ENCODE assay signal across 10 cellular contexts in the genomic region with DNA sequence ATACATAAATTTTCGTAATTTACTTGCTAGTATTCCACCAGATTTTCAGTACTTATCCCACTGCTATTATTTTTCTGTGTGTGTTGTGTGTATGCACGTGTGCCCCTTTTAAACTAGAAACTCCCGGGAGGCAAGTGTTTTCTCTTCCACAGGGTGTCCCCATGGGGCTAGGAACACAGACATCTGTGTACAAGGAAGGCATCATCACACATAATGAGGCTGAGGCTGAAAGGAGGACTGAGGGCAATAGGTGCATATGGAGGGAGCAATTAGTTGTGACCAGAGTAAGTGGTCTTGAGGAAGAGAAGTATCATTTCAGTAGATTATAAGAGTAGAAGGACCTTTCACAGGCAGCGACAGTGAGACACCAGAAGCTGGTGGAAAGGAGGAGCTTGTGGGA. TPM values are rescaled to one million over a fixed set of nuclear protein-coding genes. Genes with fewer than 3 reads are reported as not detected.
DNase-seq lines count a peak whose midpoint lies in the region; FAIRE-seq and TF ChIP-seq lines count a peak whose summit lies in the region.
"Had no signal": no experiment of that assay in that cellular context is flagged by ENCODE, and none has a peak within 500 bp of the region (broad histone marks: within the 10 kb centered on the region; RNA-seq: fewer than 3 reads in every experiment).

No MANE protein-coding gene starts in this region.

- TF ChIP-seq CTCF in RWPE1 (conservative IDR thresholded peaks at IDR 0.05; ENCODE audit: low read depth), result no peak
- no peak for TF ChIP-seq CTCF in esophagus muscularis mucosa (IDR thresholded peaks at IDR 0.05)
- no peak for TF ChIP-seq CTCF in kidney (IDR thresholded peaks at IDR 0.05; ENCODE audit: borderline replicate concordance, extremely low read depth, insufficient read depth)

- H4K20me1 ChIP-seq in BLaER1 treated with 17β-estradiol and CSF1 and Interleukin-3, amounts not matched to agents 10 nM and 100 nM, result peaks cover 0 to 15% (median 0%) of the 10 kb centered on the region in 11 experiments; a peak in 5 of 22 replicates

- H3K27me3 ChIP-seq in BLaER1 treated with 17β-estradiol and CSF1 and Interleukin-3, amounts not matched to agents 10 nM and 100 nM, result no peaks in the 10 kb centered on the region
- no peaks in the 10 kb centered on the region for H3K27me3 ChIP-seq in esophagus muscularis mucosa

- CTCF ChIA-PET in RWPE1 (lab: Yijun Ruan, JAX), result no interaction called here

- peak overlapping the region in 4 of 11 experiments; percentile 5 to 37 (median 28); a peak in 4 of 22 replicates for H3K9ac ChIP-seq in BLaER1 treated with 17β-estradiol and CSF1 and Interleukin-3, amounts not matched to agents 10 nM and 100 nM
- H3K9ac ChIP-seq in kidney (ENCODE audit: low read length in 2 of 2), result no peak overlapping the region

- peak overlapping the region; percentile 93 to 100 (median 99); a peak in 19 of 22 replicates for H3K4me2 ChIP-seq in BLaER1 treated with 17β-estradiol and CSF1 and Interleukin-3, amounts not matched to agents 10 nM and 100 nM

- intact Hi-C loops in esophagus muscularis mucosa (cut with DNase I), result no loop called here
- intact Hi-C loops in kidney (cut with DNase I), result no loop called here

- H3K4me3 ChIP-seq in BLaER1 treated with 17β-estradiol and CSF1 and Interleukin-3, amounts not matched to agents 10 nM and 100 nM, result no peak overlapping the region
- H3K4me3 ChIP-seq in esophagus muscularis mucosa, result no peak overlapping the region
- H3K4me3 ChIP-seq in kidney (ENCODE audit: low read length in 2 of 2), result no peak overlapping the region

- POLR2A ChIA-PET in RWPE1 (lab: Yijun Ruan, JAX; ENCODE audit: low non-redundant PET), result no interaction called here

- no peak for TF ChIP-seq EP300 in esophagus muscularis mucosa (IDR thresholded peaks at IDR 0.05)

- 0 out of 22 replicates have a peak overlapping the region, but pooled peaks of 2 of the 11 experiments have one; percentile 96 to 98 for H3K27ac ChIP-seq in BLaER1 treated with 17β-estradiol and CSF1 and Interleukin-3, amounts not matched to agents 10 nM and 100 nM
- H3K27ac ChIP-seq in RWPE1 (peak overlapping the region; percentile 97), esophagus muscularis mucosa (replicated peaks in 1 of 4) (peak overlapping the region; percentile 84 to 93 (median 88)), kidney (ENCODE audit: low read depth in 2 of 2, low read length in 2 of 2) (no peak overlapping the region)

- peak; percentile 50 for DNase-seq in GF-D8 (lab: John Stamatoyannopoulos, UW)
- DNase-seq in RWPE1 (ENCODE audit: low spot score), result no peak
- DNase-seq in esophagus muscularis mucosa (ENCODE audit: extremely low spot score), result no peak
- DNase-seq in EL, result no peak
- DNase-seq in foreskin melanocyte, result no peak
- no peak for DNase-seq in kidney
- DNase-seq in DMS53 (lab: John Stamatoyannopoulos, UW), result no peak
- DNase-seq: left colon had no signal

- peaks cover 67 to 77% (median 74%) of the 10 kb centered on the region in 10 experiments for H3K4me1 ChIP-seq in BLaER1 treated with 17β-estradiol and CSF1 and Interleukin-3, amounts not matched to agents 10 nM and 100 nM
- peaks cover 46 to 59% (median 51%) of the 10 kb centered on the region in 4 donors for H3K4me1 ChIP-seq in esophagus muscularis mucosa
- H3K4me1 ChIP-seq in kidney (ENCODE audit: control insufficient read depth in 1 of 2, insufficient read depth in 1 of 2, low read depth in 1 of 2, low read length in 2 of 2), result peaks cover 26 to 31% of the 10 kb centered on the region in 2 donors

- no peak for TF ChIP-seq POLR2A in esophagus muscularis mucosa (IDR thresholded peaks at IDR 0.05; ENCODE audit: low read depth)

- FAIRE-seq in kidney (lab: Jason Lieb, UNC), result no peak

- no peaks in the 10 kb centered on the region for H3K9me3 ChIP-seq in BLaER1 treated with 17β-estradiol and CSF1 and Interleukin-3, amounts not matched to agents 10 nM and 100 nM (replicated peaks in 1 of 11)
- H3K9me3 ChIP-seq in esophagus muscularis mucosa (no peaks in the 10 kb centered on the region), kidney (ENCODE audit: control insufficient read depth in 1 of 2, low read length in 2 of 2) (no peaks in the 10 kb centered on the region)
- H3K9me3 ChIP-seq: thoracic aorta had no signal

- WGBS in esophagus muscularis mucosa, result 58% methylated on average over 4 of the region's 4 CpGs

- peaks cover 0 to 4% (median 2%) of the 10 kb centered on the region in 11 experiments; a peak in 7 of 22 replicates for H3K36me3 ChIP-seq in BLaER1 treated with 17β-estradiol and CSF1 and Interleukin-3, amounts not matched to agents 10 nM and 100 nM
- H3K36me3 ChIP-seq in esophagus muscularis mucosa, result peaks cover 0 to 2% (median 1%) of the 10 kb centered on the region in 4 donors
- no peaks in the 10 kb centered on the region for H3K36me3 ChIP-seq in kidney (ENCODE audit: control insufficient read depth in 1 of 2, insufficient read depth in 2 of 2, low read length in 2 of 2)
- H3K36me3 ChIP-seq: thoracic aorta had no signal

RNA-seq across cellular contexts. Expression of a gene that starts 2.1 kb away (rescaled TPM):
- total RNA-seq in esophagus muscularis mucosa (10 to 100 TPM; 14.2 to 28.7 (median 19.9) TPM), kidney (34.8 TPM)
- 41.0 TPM for polyA plus RNA-seq in kidney (ENCODE audit: insufficient read depth, low read depth, low replicate concordance)

RNA-seq across cellular contexts. Expression of a gene that starts 3.4 kb away (rescaled TPM):
- total RNA-seq in esophagus muscularis mucosa, result 10 to 100 TPM in 2 of 4 donors, 1 to 10 TPM in 2; 7.5 to 15.2 (median 9.4) TPM
- 16.0 TPM for total RNA-seq in kidney
- polyA plus RNA-seq in kidney (ENCODE audit: insufficient read depth, low read depth, low replicate concordance), result 17.7 TPM

RNA-seq across cellular contexts. Expression of a gene that starts 17.6 kb away (rescaled TPM):
- total RNA-seq in esophagus muscularis mucosa (10 to 100 TPM; 22.8 to 30.8 (median 26.4) TPM), kidney (29.1 TPM)
- 14.5 TPM for polyA plus RNA-seq in kidney (ENCODE audit: insufficient read depth, low read depth, low replicate concordance)

RNA-seq across cellular contexts. Expression of a gene that starts 19.1 kb away (rescaled TPM):
- 1 to 10 TPM; 3.1 to 7.8 (median 6.1) TPM for total RNA-seq in esophagus muscularis mucosa
- 16.7 TPM for total RNA-seq in kidney
- 32.3 TPM for polyA plus RNA-seq in kidney (ENCODE audit: insufficient read depth, low read depth, low replicate concordance)

RNA-seq across cellular contexts. Expression of a gene that starts 36.2 kb away (rescaled TPM):
- total RNA-seq in esophagus muscularis mucosa (10 to 100 TPM; 27.4 to 40.2 (median 32.4) TPM), kidney (40.8 TPM)
- 40.0 TPM for polyA plus RNA-seq in kidney (ENCODE audit: insufficient read depth, low read depth, low replicate concordance)

Comparison
In these comparisons a context has a peak if more than half of its experiments do, and no peak if none do; other contexts are left out.
1. H3K27ac ChIP-seq: peak in RWPE1 (single experiment) and esophagus muscularis mucosa (4 of 4); none in kidney (0 of 2).